ENCODE assay signal across 8 cellular contexts in genomic region chr17:19129500-19129899, GRCh38. TPM values are rescaled to one million over a fixed set of nuclear protein-coding genes. Genes with fewer than 3 reads are reported as not detected.
DNase-seq lines count a peak whose midpoint lies in the region; ATAC-seq, FAIRE-seq and TF ChIP-seq lines count a peak whose summit lies in the region.
"Not testable (repeated sequence)": the region's sequence is repeated elsewhere in the genome, so short reads cannot be mapped to it uniquely, and the experiment has no call there.

No MANE protein-coding gene starts in this region.

- RAD21 ChIA-PET in HCT116 (lab: Charles Lee; ENCODE audit: low non-redundant PET in 1 of 2, low total read pairs in 2 of 2, uncharacterized antibody in 2 of 2, unreplicated experiment in 2 of 2); GM12878 (lab: Charles Lee; ENCODE audit: unreplicated experiment): not testable (repeated sequence)

- ATAC-seq in HCT116 (0 out of 2 replicates have a peak, but pooled peaks have one; percentile 31), SK-N-SH treated with all-trans-retinoic acid at 6 μM for 48 hours (peak; percentile 18; the same call in 2 of the 3 replicates), GM12878 (peak; percentile 12), foreskin keratinocyte (peak; percentile 24), upper lobe of right lung (peak; percentile 13)
- ATAC-seq in activated CD8-positive, alpha-beta T cell treated with anti-CD3 and anti-CD28 coated beads for 36 hours, result peak; percentile 21
- peak; percentile 50 for ATAC-seq in activated T-helper 17 cell treated with anti-CD3 and anti-CD28 coated beads, Interleukin-2, amount 50 U/mL, for 72 hours (replicated peaks)

- H2AFZ ChIP-seq in HCT116 (ENCODE audit: low read depth, low read length, poor library complexity, severe bottlenecking); GM12878 (ENCODE audit: control insufficient read depth, low read depth, low read length): not testable (repeated sequence)

- peak; percentile 77 for FAIRE-seq in GM12892 (lab: Jason Lieb, UNC)
- not testable (repeated sequence) for FAIRE-seq in GM12878 (lab: Jason Lieb, UNC)

- not testable (repeated sequence) for H3K4me1 Mint-ChIP-seq in activated CD8-positive, alpha-beta T cell treated with anti-CD3 and anti-CD28 coated beads for 36 hours (ENCODE audit: low read depth); activated T-helper 17 cell treated with anti-CD3 and anti-CD28 coated beads, Interleukin-2, amount 50 U/mL, for 72 hours

- TF ChIP-seq RAD21 in HCT116 (IDR thresholded peaks at IDR 0.05; ENCODE audit: low read depth); GM12878 (IDR thresholded peaks at IDR 0.05; ENCODE audit: insufficient read depth, low read depth, low read length): not testable (repeated sequence)

- H3K4me3 ChIP-seq in HCT116 (replicated peaks in 1 of 2; ENCODE audit: low read depth in 1 of 2, low read length in 2 of 2); GM12878; upper lobe of right lung: not testable (repeated sequence)

- H3K9ac ChIP-seq in HCT116 (ENCODE audit: low read length); GM12878 (ENCODE audit: control insufficient read depth, insufficient read depth, low read length): not testable (repeated sequence)

- not testable (repeated sequence) for H3K9me2 ChIP-seq in HCT116 (ENCODE audit: insufficient read depth)

- not testable (repeated sequence) for H3K9me3 Mint-ChIP-seq in activated CD8-positive, alpha-beta T cell treated with anti-CD3 and anti-CD28 coated beads for 36 hours; activated T-helper 17 cell treated with anti-CD3 and anti-CD28 coated beads, Interleukin-2, amount 50 U/mL, for 72 hours

- TF ChIP-seq CTCF in HCT116 (IDR thresholded peaks at IDR 0.05 in 2 of 3, conservative IDR thresholded peaks at IDR 0.05 in 1 of 3; ENCODE audit: borderline replicate concordance in 1 of 3, insufficient read depth in 1 of 3, low read depth in 2 of 3, low read length in 2 of 3); activated CD8-positive, alpha-beta T cell treated with anti-CD3 and anti-CD28 coated beads for 36 hours (IDR thresholded peaks at IDR 0.05); GM12878 (IDR thresholded peaks at IDR 0.05 in 2 of 3, conservative IDR thresholded peaks at IDR 0.05 in 1 of 3; ENCODE audit: control insufficient read depth in 2 of 3, extremely low read depth in 1 of 3, insufficient read depth in 1 of 3, low read depth in 3 of 3, low read length in 3 of 3); foreskin keratinocyte (conservative IDR thresholded peaks at IDR 0.05); upper lobe of right lung (IDR thresholded peaks at IDR 0.05): not testable (repeated sequence)

- H3K4me2 ChIP-seq in HCT116 (ENCODE audit: low read length); GM12878 (ENCODE audit: control insufficient read depth, insufficient read depth): not testable (repeated sequence)

- in situ Hi-C loops in GM12878 (cut with MboI), result not testable (repeated sequence)

- WGBS in GM12878 (ENCODE audit: insufficient coverage, insufficient replicate concordance, low lambda C conversion rate, missing lambda C conversion rate), result no CpG with 5 or more reads among the region's 9 CpGs

- POLR2A ChIA-PET in HCT116 (lab: Charles Lee); activated CD8-positive, alpha-beta T cell treated with anti-CD3 and anti-CD28 coated beads for 36 hours (lab: Charles Lee); GM12878 (lab: Charles Lee): not testable (repeated sequence)

- not testable (repeated sequence) for H3K27ac Mint-ChIP-seq in activated CD8-positive, alpha-beta T cell treated with anti-CD3 and anti-CD28 coated beads for 36 hours; activated T-helper 17 cell treated with anti-CD3 and anti-CD28 coated beads, Interleukin-2, amount 50 U/mL, for 72 hours

- BruUV-seq in HCT116 (replicated peaks; lab: Mats Ljungman, UMichigan); GM12878 (replicated peaks; lab: Mats Ljungman, UMichigan): not testable (repeated sequence)

- SMC1A ChIA-PET in GM12878 (lab: Charles Lee; ENCODE audit: uncharacterized antibody, unreplicated experiment), result not testable (repeated sequence)

- not testable (repeated sequence) for H3K27me3 Mint-ChIP-seq in activated CD8-positive, alpha-beta T cell treated with anti-CD3 and anti-CD28 coated beads for 36 hours; activated T-helper 17 cell treated with anti-CD3 and anti-CD28 coated beads, Interleukin-2, amount 50 U/mL, for 72 hours

- H3K27ac ChIP-seq in HCT116 (ENCODE audit: low read depth, low read length); GM12878 (ENCODE audit: control insufficient read depth, insufficient read depth); foreskin keratinocyte; upper lobe of right lung: not testable (repeated sequence)

- TF ChIP-seq POLR2A in GM12892 (IDR thresholded peaks at IDR 0.05; ENCODE audit: low read depth, low read length); HCT116 (IDR thresholded peaks at IDR 0.05; ENCODE audit: borderline replicate concordance, extremely low read depth, insufficient read depth, insufficient read length); GM12878 (IDR thresholded peaks at IDR 0.05; ENCODE audit: low read depth, low read length): not testable (repeated sequence)

- H3K27me3 ChIP-seq in HCT116 (ENCODE audit: insufficient read depth, low read length); GM12878 (replicated peaks in 1 of 2; ENCODE audit: control insufficient read depth in 2 of 2, insufficient read depth in 2 of 2, low read length in 1 of 2); foreskin keratinocyte; upper lobe of right lung: not testable (repeated sequence)

- DNase-seq in GM12892 (ENCODE audit: insufficient read length); HCT116 (ENCODE audit: low read depth, low spot score); activated CD8-positive, alpha-beta T cell treated with anti-CD3 and anti-CD28 coated beads for 36 hours; GM12878 (ENCODE audit: low read depth, low spot score); foreskin keratinocyte; upper lobe of right lung: not testable (repeated sequence)

- not testable (repeated sequence) for H3K4me1 ChIP-seq in HCT116 (ENCODE audit: control insufficient read depth in 1 of 2, insufficient read depth in 2 of 2, low read length in 2 of 2); GM12878 (ENCODE audit: control insufficient read depth, insufficient read depth, low read length); foreskin keratinocyte; upper lobe of right lung

- intact Hi-C loops in HCT116 (cut with micrococcal nuclease); activated CD8-positive, alpha-beta T cell treated with anti-CD3 and anti-CD28 coated beads for 36 hours (cut with micrococcal nuclease); GM12878 (cut with micrococcal nuclease; ENCODE audit: unreplicated experiment); upper lobe of right lung (cut with DNase I): not testable (repeated sequence)

- CTCF ChIA-PET in HCT116 (lab: Charles Lee); activated CD8-positive, alpha-beta T cell treated with anti-CD3 and anti-CD28 coated beads for 36 hours (lab: Charles Lee); GM12878 (lab: Yijun Ruan, JAX): not testable (repeated sequence)

- not testable (repeated sequence) for TF ChIP-seq EP300 in GM12878 (IDR thresholded peaks at IDR 0.05; ENCODE audit: borderline replicate concordance in 1 of 2, control insufficient read depth in 1 of 2, low read depth in 2 of 2, low read length in 2 of 2)

- not testable (repeated sequence) for H3K4me3 Mint-ChIP-seq in activated CD8-positive, alpha-beta T cell treated with anti-CD3 and anti-CD28 coated beads for 36 hours; activated T-helper 17 cell treated with anti-CD3 and anti-CD28 coated beads, Interleukin-2, amount 50 U/mL, for 72 hours

- H4K20me1 ChIP-seq in HCT116 (ENCODE audit: insufficient read depth); GM12878 (ENCODE audit: control insufficient read depth, insufficient read depth): not testable (repeated sequence)

- H3K9me3 ChIP-seq in HCT116 (ENCODE audit: control insufficient read depth in 1 of 2, insufficient read depth in 1 of 2, low read depth in 1 of 2, low read length in 2 of 2); GM12878 (replicated peaks; ENCODE audit: control insufficient read depth, insufficient read depth, low read length); upper lobe of right lung: not testable (repeated sequence)

- not testable (repeated sequence) for H3K36me3 Mint-ChIP-seq in activated CD8-positive, alpha-beta T cell treated with anti-CD3 and anti-CD28 coated beads for 36 hours (ENCODE audit: low read depth); activated T-helper 17 cell treated with anti-CD3 and anti-CD28 coated beads, Interleukin-2, amount 50 U/mL, for 72 hours (ENCODE audit: low read depth)

- H3K79me2 ChIP-seq in HCT116 (ENCODE audit: insufficient read depth, low read length); GM12878 (ENCODE audit: control insufficient read depth, insufficient read depth, low read length): not testable (repeated sequence)

- H3K36me3 ChIP-seq in HCT116 (ENCODE audit: control insufficient read depth in 1 of 2, insufficient read depth in 2 of 2, low read length in 2 of 2); GM12878 (ENCODE audit: control insufficient read depth in 2 of 2, insufficient read depth in 2 of 2, low read length in 1 of 2); upper lobe of right lung: not testable (repeated sequence)

RNA-seq across cellular contexts. Expression of gene GRAPL, which starts 2.1 kb away (rescaled TPM):
- 13.0 TPM for polyA plus RNA-seq in GM12892 (2012; ENCODE audit: missing spikeins)
- total RNA-seq in HCT116 (2021; ENCODE audit: unreplicated experiment), result 0.44 TPM
- polyA plus RNA-seq in HCT116 (2012), result not detected in 2 replicates
- total RNA-seq in activated CD8-positive, alpha-beta T cell treated with anti-CD3 and anti-CD28 coated beads for 36 hours, result 1 to 10 TPM; 5.1 to 6.5 TPM
- 1 to 10 TPM; 6.9 to 9.9 TPM for total RNA-seq in activated T-helper 17 cell treated with anti-CD3 and anti-CD28 coated beads, Interleukin-2, amount 50 U/mL, for 72 hours
- 194 and 200 TPM in 2 replicates for total RNA-seq in GM12878 (2013; cell fraction: nucleolus; rRNA removed)
- 18.7 and 21.2 TPM in 2 replicates for total RNA-seq in GM12878 (2014; rRNA removed)
- total RNA-seq in GM12878 (2014; rRNA removed; fragmentation: Illumina TruSeq; extraction: Trizol), result 35.1 and 37.3 TPM in 2 replicates
- total RNA-seq in GM12878 (2021), result 29.3 and 32.4 TPM in 2 replicates
- polyA plus RNA-seq in GM12878 (2011; ENCODE audit: low read depth), result 12.7 TPM
- polyA plus RNA-seq in GM12878 (2011; rRNA removed), result 5.5 and 7.5 TPM in 2 replicates
- polyA plus RNA-seq in GM12878 (2011; cell fraction: cytosol; rRNA removed), result 4.3 and 5.9 TPM in 2 replicates
- 18.7 and 26.5 TPM in 2 replicates for polyA plus RNA-seq in GM12878 (2011; cell fraction: nucleus; rRNA removed)
- polyA plus RNA-seq in GM12878 (2012), result 18.3 and 26.2 TPM in 2 replicates
- polyA plus RNA-seq in GM12878 (2014; fragmentation: Illumina TruSeq; extraction: Trizol), result 5.6 and 24.6 TPM in 2 replicates
- polyA plus RNA-seq in GM12878 (2014; fragmentation: Nextera tagmentation; extraction: Ambion mirVana), result 1 to 10 TPM; 1.5 to 1.9 TPM
- polyA plus RNA-seq in GM12878 (2014; rRNA removed), result 52.0 and 63.2 TPM in 2 replicates
- polyA plus RNA-seq in GM12878 (2016; fragmentation: Nextera tagmentation; extraction: Ambion mirVana), result 1 to 10 TPM; 2.8 TPM
- polyA minus RNA-seq in GM12878 (2011; rRNA and poly(A)+ RNA removed), result 8.1 and 14.8 TPM in 2 replicates
- polyA minus RNA-seq in GM12878 (2011; cell fraction: cytosol; rRNA and poly(A)+ RNA removed), result 2.4 and 2.9 TPM in 2 replicates
- polyA minus RNA-seq in GM12878 (2011; cell fraction: nucleus; rRNA and poly(A)+ RNA removed), result 14.4 and 35.1 TPM in 2 replicates
- total RNA-seq in foreskin keratinocyte, result not detected in 2 replicates
- not detected in 2 replicates for polyA plus RNA-seq in foreskin keratinocyte
- 16.6 TPM for total RNA-seq in upper lobe of right lung
